Comparison of ENCODE assay signal across 8 cellular contexts in the genomic region with DNA sequence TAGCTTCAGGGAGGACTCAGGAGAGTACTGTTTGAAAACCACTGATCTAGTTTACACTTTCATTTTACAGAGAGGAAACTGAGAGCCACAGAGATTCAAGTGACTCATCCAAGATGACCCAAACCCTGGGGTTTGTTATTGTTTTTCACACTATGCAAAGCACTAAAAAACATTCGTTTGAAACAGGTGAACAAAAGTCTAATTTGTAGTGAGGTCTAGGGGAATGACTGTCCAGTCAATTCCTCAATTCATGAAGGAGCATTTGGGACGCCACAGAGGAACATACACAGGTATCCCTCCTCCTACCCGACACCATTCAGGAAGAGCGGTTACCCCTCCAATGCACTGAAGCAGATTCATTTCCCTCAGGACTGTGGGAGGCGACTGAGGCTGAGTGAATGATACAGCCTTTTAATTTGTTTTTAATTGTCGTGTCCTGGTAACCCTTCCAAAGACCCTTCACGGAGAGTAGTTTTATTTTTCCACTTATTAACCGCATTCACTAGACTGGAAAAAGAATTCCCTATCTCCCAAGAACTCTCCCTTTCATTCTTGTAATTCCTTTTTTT. TPM values are rescaled to one million over a fixed set of nuclear protein-coding genes. Genes with fewer than 3 reads are reported as not detected.
DNase-seq lines count a peak whose midpoint lies in the region; ATAC-seq, FAIRE-seq and TF ChIP-seq lines count a peak whose summit lies in the region.

No MANE protein-coding gene starts in this region.

- H3K36me3 ChIP-seq in bronchial epithelial cell (ENCODE audit: control insufficient read depth, insufficient read depth, low read length) (no peaks in the 10 kb centered on the region), neuron (ENCODE audit: insufficient read depth, low read length) (no peaks in the 10 kb centered on the region)

- no peak for TF ChIP-seq CTCF in AG10803 (conservative IDR thresholded peaks at IDR 0.05; ENCODE audit: low read length)
- TF ChIP-seq CTCF in bronchial epithelial cell (IDR thresholded peaks at IDR 0.05; ENCODE audit: insufficient read depth, low read length, severe bottlenecking) = no peak

- peaks cover 5% of the 10 kb centered on the region for H3K9me3 ChIP-seq in neuron (ENCODE audit: low read length)

- H3K4me3 ChIP-seq in AG10803 (ENCODE audit: low read length) = peak overlapping the region; percentile 38
- H3K4me3 ChIP-seq in bronchial epithelial cell (ENCODE audit: low read depth, low read length) = no peak overlapping the region
- no peak overlapping the region for H3K4me3 ChIP-seq in neuron (ENCODE audit: low read length)

- no peak for FAIRE-seq in bronchial epithelial cell (lab: Jason Lieb, UNC)

- H3K27me3 ChIP-seq in bronchial epithelial cell (ENCODE audit: control insufficient read depth, insufficient read depth, low read length) (no peaks in the 10 kb centered on the region), neuron (ENCODE audit: insufficient read depth, low read length) (no peaks in the 10 kb centered on the region)

- peaks cover 25% of the 10 kb centered on the region for H3K4me1 ChIP-seq in neuron (ENCODE audit: insufficient read depth, low read length)

- peak; percentile 99 for ATAC-seq in GM19452 (IDR thresholded peaks at IDR 0.05; ENCODE audit: unreplicated experiment)
- ATAC-seq in HG03442 (IDR thresholded peaks at IDR 0.05; ENCODE audit: unreplicated experiment) = peak; percentile 98

- peak; percentile 44 for DNase-seq in AG10803 (ENCODE audit: low read depth)
- DNase-seq in bronchial epithelial cell (ENCODE audit: low read depth) = peak; percentile 54
- no peak for DNase-seq in mesenteric fat pad (ENCODE audit: low spot score)
- no peak for DNase-seq in SK-N-DZ (ENCODE audit: low spot score)
- no peak for DNase-seq in NCI-H510A treated with DMSO at 0.1 percent for 48 hours (lab: John Stamatoyannopoulos, UW)

- H2AFZ ChIP-seq in neuron (ENCODE audit: low read depth, low read length) = peak overlapping the region; percentile 42

RNA-seq across cellular contexts. Expression of gene TLR10, which starts 30.3 kb away (rescaled TPM):
- total RNA-seq in bronchial epithelial cell (not detected in 2 replicates), mesenteric fat pad (0.42 TPM)
- not detected in 2 replicates for polyA plus RNA-seq in SK-N-DZ (2014; cell fraction: cytosol; rRNA removed)
- not detected in 2 replicates for polyA plus RNA-seq in SK-N-DZ (2014; cell fraction: nucleus; rRNA removed)

RNA-seq across cellular contexts. Expression of gene TLR1, which starts 52.1 kb away (rescaled TPM):
- 0.13 and 0.26 TPM in 2 replicates for total RNA-seq in bronchial epithelial cell
- 25.4 TPM for total RNA-seq in mesenteric fat pad
- polyA plus RNA-seq in SK-N-DZ (2014; cell fraction: cytosol; rRNA removed) = 0.09 TPM in 1 of 2 replicates, not detected in the other
- polyA plus RNA-seq in SK-N-DZ (2014; cell fraction: nucleus; rRNA removed) = not detected in 2 replicates

Comparison
In these comparisons a context has a peak if more than half of its experiments do, and no peak if none do; other contexts are left out.
1. DNase-seq: peak in AG10803 (single experiment) and bronchial epithelial cell (single experiment); none in mesenteric fat pad (single experiment), SK-N-DZ (single experiment) and NCI-H510A treated with DMSO at 0.1 percent for 48 hours (single experiment).
2. RNA of gene TLR1, which starts 52.1 kb away (total RNA-seq): 25.4 TPM in mesenteric fat pad (single experiment); 0.13 to 0.26 TPM in bronchial epithelial cell; every median in the first group is over 10 times any median in the second.